ENCODE assay signal across 1 cellular context in genomic region chr6:165820407-165820806, GRCh38.
TF ChIP-seq lines count a peak whose summit lies in the region.

No MANE protein-coding gene starts in this region.

TF ChIP-seq in WTC11, 78 proteins besides CTCF, POLR2A, EP300 and RAD21 (continued from another document):
- no peak for TF ChIP-seq NFATC4 (CRISPR knock-in tag; IDR thresholded peaks at IDR 0.05)
TF ChIP-seq in WTC11: peak in this region for 2.
